14 cellular contexts compared by ENCODE assay signal in the genomic region with DNA sequence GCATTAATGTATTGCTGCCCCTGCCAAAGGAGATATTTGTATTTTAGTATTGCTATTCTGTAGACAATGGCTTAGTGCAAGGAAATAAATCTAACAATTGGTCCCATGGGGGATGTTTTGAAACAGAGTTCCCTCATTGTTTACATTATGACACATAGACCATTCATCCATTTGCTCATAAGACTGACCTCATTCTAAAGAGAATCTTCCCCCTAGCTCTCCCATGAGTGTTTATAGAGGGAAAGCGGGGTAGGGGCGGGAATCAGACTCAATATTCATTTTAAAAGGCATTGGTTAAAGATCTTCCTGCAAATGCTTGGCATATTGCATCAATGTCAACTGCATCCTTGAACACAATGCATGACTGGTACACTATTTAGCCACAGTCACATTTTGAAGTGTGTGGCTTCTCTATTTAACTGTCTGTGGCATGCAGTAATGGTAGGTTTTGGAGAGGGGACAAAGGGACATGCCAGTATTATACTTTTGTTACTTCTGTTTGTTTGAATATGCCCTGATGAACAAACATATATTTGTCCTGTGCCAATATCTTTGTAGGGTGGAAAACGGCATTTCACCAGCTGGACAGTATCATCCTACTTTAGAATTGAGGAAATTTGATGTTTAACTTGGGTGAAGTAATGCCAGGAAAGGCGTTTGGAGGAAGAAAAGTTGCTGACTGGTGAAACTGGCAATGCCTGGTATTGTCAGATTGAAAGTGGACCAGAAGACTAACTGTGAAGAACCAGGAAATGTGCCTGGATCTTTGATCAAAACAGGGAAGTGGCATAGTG.
DNase-seq lines count a peak whose midpoint lies in the region; ATAC-seq, FAIRE-seq and TF ChIP-seq lines count a peak whose summit lies in the region.
"Had no signal": no experiment of that assay in that cellular context is flagged by ENCODE, and none has a peak within 500 bp of the region (broad histone marks: within the 10 kb centered on the region; RNA-seq: fewer than 3 reads in every experiment).

No MANE protein-coding gene starts in this region.

- no peak for TF ChIP-seq CTCF in endothelial cell of umbilical vein (IDR thresholded peaks at IDR 0.05; ENCODE audit: extremely low read depth in 1 of 2, insufficient read depth in 1 of 2, low read depth in 1 of 2, low read length in 2 of 2)

- no TSS peak for BruUV-seq in endothelial cell of umbilical vein (replicated peaks; lab: Mats Ljungman, UMichigan)

- peak overlapping the region; percentile 44 for H3K9ac ChIP-seq in endothelial cell of umbilical vein (replicated peaks; ENCODE audit: extremely low read depth, insufficient read depth, low read length)

- peak overlapping the region; percentile 58 for H3K27ac ChIP-seq in endothelial cell of umbilical vein (ENCODE audit: insufficient read depth, low read depth, low read length)
- H3K27ac ChIP-seq: left ventricle myocardium inferior, sigmoid colon had no signal

- H3K4me3 ChIP-seq in endothelial cell of umbilical vein (replicated peaks in 1 of 3; ENCODE audit: insufficient read depth in 1 of 3, low read depth in 1 of 3, low read length in 3 of 3), result no peak overlapping the region
- H3K4me3 ChIP-seq: left ventricle myocardium inferior, sigmoid colon had no signal

- ATAC-seq in GM21576 (IDR thresholded peaks at IDR 0.05; ENCODE audit: unreplicated experiment), result no peak
- no peak for ATAC-seq in HG03196 (IDR thresholded peaks at IDR 0.05; ENCODE audit: unreplicated experiment)

- no peaks in the 10 kb centered on the region for H4K20me1 ChIP-seq in endothelial cell of umbilical vein (replicated peaks; ENCODE audit: control insufficient read depth, extremely low read depth, insufficient read depth, low read length)

- FAIRE-seq in endothelial cell of umbilical vein (lab: Jason Lieb, UNC), result peak; percentile 94
- FAIRE-seq: colon had no signal

- no peaks in the 10 kb centered on the region for H3K9me3 ChIP-seq in endothelial cell of umbilical vein (replicated peaks; ENCODE audit: control insufficient read depth, insufficient read depth, low read length)
- H3K9me3 ChIP-seq: sigmoid colon had no signal

- POLR2A ChIA-PET in endothelial cell of umbilical vein (lab: Charles Lee), result no interaction called here

- H3K36me3 ChIP-seq in endothelial cell of umbilical vein (ENCODE audit: control insufficient read depth in 2 of 2, extremely low read depth in 1 of 2, insufficient read depth in 2 of 2, low read length in 2 of 2), result no peaks in the 10 kb centered on the region
- H3K36me3 ChIP-seq: left ventricle myocardium inferior, sigmoid colon had no signal

- peak; percentile 37 for DNase-seq in GM04503 (ENCODE audit: low read depth)
- DNase-seq in NCI-H526 treated with DMSO at 0.1 percent for 48 hours (lab: John Stamatoyannopoulos, UW), result peak; percentile 22
- DNase-seq in endothelial cell of umbilical vein (ENCODE audit: low read depth, low spot score), result peak; percentile 95
- DNase-seq in pulmonary artery endothelial cell (ENCODE audit: low read depth, low spot score), result peak; percentile 83
- no peak for DNase-seq in NCI-H1436 (lab: John Stamatoyannopoulos, UW)
- DNase-seq in SKM-1 treated with dmso at 0.1 percent for 144 hours (lab: John Stamatoyannopoulos, UW; ENCODE audit: unreplicated experiment), result no peak
- DNase-seq: H9; left ventricle myocardium inferior; OCI-M1; sigmoid colon; stimulated activated naive CD4-positive, alpha-beta T cell had no signal

- intact Hi-C loops in endothelial cell of umbilical vein (cut with micrococcal nuclease), result loop anchor here (1.0 to 5.0 kb wide), 3 partner anchors 23 to 176 kb away; a partner anchor contains a TSS

- H3K9me1 ChIP-seq in endothelial cell of umbilical vein (replicated peaks; ENCODE audit: control insufficient read depth, extremely low read depth, insufficient read depth, low read length), result no peaks in the 10 kb centered on the region

- peaks cover 0 to 2% of the 10 kb centered on the region in 2 experiments for H3K27me3 ChIP-seq in endothelial cell of umbilical vein (ENCODE audit: control insufficient read depth in 2 of 2, insufficient read depth in 2 of 2, low read length in 2 of 2)
- H3K27me3 ChIP-seq: sigmoid colon had no signal

- CTCF ChIA-PET in endothelial cell of umbilical vein (lab: Charles Lee), result interaction anchor here (1.0 kb wide), 1 partner anchor 24 kb away, joined by 3 read pairs; no protein-coding TSS in a partner anchor

- no peaks in the 10 kb centered on the region for H3K79me2 ChIP-seq in endothelial cell of umbilical vein (ENCODE audit: control insufficient read depth, insufficient read depth, low read length)

- H2AFZ ChIP-seq in endothelial cell of umbilical vein (ENCODE audit: low read depth, low read length), result peak overlapping the region; percentile 34

- peak overlapping the region; percentile 7 for H3K4me2 ChIP-seq in endothelial cell of umbilical vein (ENCODE audit: insufficient read depth, low read length)

- no peak for TF ChIP-seq POLR2A in endothelial cell of umbilical vein (IDR thresholded peaks at IDR 0.05; ENCODE audit: low read depth, low read length)

- dilution Hi-C loops in endothelial cell of umbilical vein (cut with MboI; ENCODE audit: extremely low pct_ligation_motif_present, low sequenced_read_pairs), result no loop called here

- H3K4me1 ChIP-seq in endothelial cell of umbilical vein (ENCODE audit: control insufficient read depth, extremely low read depth, insufficient read depth, low read length), result peaks cover 18% of the 10 kb centered on the region
- H3K4me1 ChIP-seq: left ventricle myocardium inferior, sigmoid colon had no signal

TF ChIP-seq in endothelial cell of umbilical vein, 7 proteins besides CTCF, POLR2A, EP300 and RAD21:
- TF ChIP-seq GATA2 (IDR thresholded peaks at IDR 0.05; ENCODE audit: insufficient read depth, insufficient read length, low read depth, low read length), result no peak
- TF ChIP-seq JUN (IDR thresholded peaks at IDR 0.05; ENCODE audit: borderline replicate concordance, insufficient read depth, insufficient read length, low read depth), result peak; percentile 98
- TF ChIP-seq MYC (IDR thresholded peaks at IDR 0.05; ENCODE audit: low read depth, low read length), result no peak
- no peak for TF ChIP-seq EZH2 (IDR thresholded peaks at IDR 0.05; ENCODE audit: borderline replicate concordance, low read depth, low read length, severe bottlenecking)
- TF ChIP-seq, protein P1, sequence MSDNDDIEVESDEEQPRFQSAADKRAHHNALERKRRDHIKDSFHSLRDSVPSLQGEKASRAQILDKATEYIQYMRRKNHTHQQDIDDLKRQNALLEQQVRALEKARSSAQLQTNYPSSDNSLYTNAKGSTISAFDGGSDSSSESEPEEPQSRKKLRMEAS (IDR thresholded peaks at IDR 0.05; ENCODE audit: insufficient read depth, insufficient read length), result no peak
- TF ChIP-seq FOS (IDR thresholded peaks at IDR 0.05; ENCODE audit: borderline replicate concordance, insufficient read depth, low read length), result peak; percentile 98
- TF ChIP-seq POLR2AphosphoS5 (IDR thresholded peaks at IDR 0.05; ENCODE audit: insufficient read depth, low read depth, low read length), result peak; percentile 65

Comparison
In these comparisons a context has a peak if more than half of its experiments do, and no peak if none do; other contexts are left out.
1. DNase-seq: peak in GM04503 (single experiment), NCI-H526 treated with DMSO at 0.1 percent for 48 hours (single experiment), endothelial cell of umbilical vein (single experiment) and pulmonary artery endothelial cell (single experiment); none in NCI-H1436 (single experiment) and SKM-1 treated with dmso at 0.1 percent for 144 hours (single experiment).